17 cellular contexts compared by ENCODE assay signal in genomic region chr1:5973771-5974170, GRCh38. TPM values are rescaled to one million over a fixed set of nuclear protein-coding genes. Genes with fewer than 3 reads are reported as not detected.
DNase-seq lines count a peak whose midpoint lies in the region; ATAC-seq and TF ChIP-seq lines count a peak whose summit lies in the region.
"Had no signal": no experiment of that assay in that cellular context is flagged by ENCODE, and none has a peak within 500 bp of the region (broad histone marks: within the 10 kb centered on the region; RNA-seq: fewer than 3 reads in every experiment).

No MANE protein-coding gene starts in this region.

- peaks cover 6% of the 10 kb centered on the region for H4K20me1 ChIP-seq in neural progenitor cell (ENCODE audit: low read depth)

- H3K36me3 Mint-ChIP-seq in neural progenitor cell: peaks cover 21% of the 10 kb centered on the region

- DNase-seq in AG09309 (ENCODE audit: low read depth): no peak
- DNase-seq in Jurkat, Clone E6-1 (ENCODE audit: low read depth, low spot score): peak; percentile 71
- peak; percentile 47 to 85 (median 78) for DNase-seq in dorsolateral prefrontal cortex
- peak; percentile 41 for DNase-seq in neural progenitor cell (ENCODE audit: low spot score)
- no peak for DNase-seq in activated naive CD4-positive, alpha-beta T cell (lab: John Stamatoyannopoulos, UW)
- DNase-seq in NCI-H2171 treated with DMSO at 0.1 percent for 48 hours (lab: John Stamatoyannopoulos, UW): no peak
- no peak for DNase-seq in DMS 273 treated with DMSO at 0.1 percent for 48 hours (lab: John Stamatoyannopoulos, UW)
- DNase-seq: activated naive CD8-positive, alpha-beta T cell treated with anti-CD3 and anti-CD28 coated beads, Interleukin-2, amount 50 U/mL, for 24 hours; activated T-cell treated with anti-CD3 and anti-CD28 coated beads, Interleukin-2, amount 50 U/mL, for 4 hours; dermis blood vessel endothelial cell; NCI-H1436 treated with DMSO at 0.1 percent for 48 hours; NCI-H510A had no signal

- no peak overlapping the region for H3K9ac ChIP-seq in neural progenitor cell

- H3F3A ChIP-seq in neural progenitor cell (ENCODE audit: low read depth): no peaks in the 10 kb centered on the region

- no peak overlapping the region for H3K27ac Mint-ChIP-seq in neural progenitor cell
- H3K27ac Mint-ChIP-seq: activated naive CD8-positive, alpha-beta T cell treated with anti-CD3 and anti-CD28 coated beads, Interleukin-2, amount 50 U/mL, for 24 hours; progenitor cell of endocrine pancreas; stimulated activated naive CD8-positive, alpha-beta T cell treated with anti-CD3 and anti-CD28 coated beads, Interleukin-15, Interleukin-2, amounts not matched to agents 100 ng/mL and 50 ng/mL, for 24 hours had no signal

- no peaks in the 10 kb centered on the region for H3K79me2 ChIP-seq in neural progenitor cell (ENCODE audit: low read depth)

- H3K4me1 ChIP-seq in neural progenitor cell: no peaks in the 10 kb centered on the region
- H3K4me1 ChIP-seq: vagina had no signal

- H3K4me2 ChIP-seq in neural progenitor cell: no peak overlapping the region

- intact Hi-C loops in dorsolateral prefrontal cortex (cut with DNase I): loop anchor here (2.0 to 10.0 kb wide), 7 partner anchors 229 to 1319 kb away; partner anchors contain the start of gene AJAP1 (in 1 of the 2)

- peaks cover 8% of the 10 kb centered on the region for H3K27me3 Mint-ChIP-seq in neural progenitor cell (ENCODE audit: insufficient read depth, low read depth)
- H3K27me3 Mint-ChIP-seq: activated naive CD8-positive, alpha-beta T cell treated with anti-CD3 and anti-CD28 coated beads, Interleukin-2, amount 50 U/mL, for 24 hours; stimulated activated naive CD8-positive, alpha-beta T cell treated with anti-CD3 and anti-CD28 coated beads, Interleukin-15, Interleukin-2, amounts not matched to agents 100 ng/mL and 50 ng/mL, for 24 hours had no signal

- H3K27me3 ChIP-seq in dorsolateral prefrontal cortex: no peaks in the 10 kb centered on the region
- H3K27me3 ChIP-seq in neural progenitor cell: no peaks in the 10 kb centered on the region
- H3K27me3 ChIP-seq: heart left ventricle, vagina had no signal

- H3K9me3 ChIP-seq in neural progenitor cell (ENCODE audit: low read depth): no peaks in the 10 kb centered on the region
- H3K9me3 ChIP-seq: heart left ventricle, vagina had no signal

- no peak overlapping the region for H2AFZ ChIP-seq in neural progenitor cell (replicated peaks)

- ATAC-seq in GM21367 (IDR thresholded peaks at IDR 0.05; ENCODE audit: unreplicated experiment): no peak
- ATAC-seq: activated naive CD8-positive, alpha-beta T cell treated with anti-CD3 and anti-CD28 coated beads, Interleukin-2, amount 50 U/mL, for 24 hours; activated T-cell treated with anti-CD3 and anti-CD28 coated beads, Interleukin-2, amount 50 U/mL, for 4 hours; heart left ventricle had no signal

- H3K36me3 ChIP-seq in neural progenitor cell: no peaks in the 10 kb centered on the region

- H3K9me3 Mint-ChIP-seq in neural progenitor cell: peaks cover 3% of the 10 kb centered on the region
- H3K9me3 Mint-ChIP-seq: activated naive CD8-positive, alpha-beta T cell treated with anti-CD3 and anti-CD28 coated beads, Interleukin-2, amount 50 U/mL, for 24 hours; activated T-cell treated with anti-CD3 and anti-CD28 coated beads, Interleukin-2, amount 50 U/mL, for 4 hours; stimulated activated naive CD8-positive, alpha-beta T cell treated with anti-CD3 and anti-CD28 coated beads, Interleukin-15, Interleukin-2, amounts not matched to agents 100 ng/mL and 50 ng/mL, for 24 hours had no signal

- H3K27ac ChIP-seq in dorsolateral prefrontal cortex (peak overlapping the region in 52 of 59 donors; percentile 1 to 79 (median 52)), neural progenitor cell (no peak overlapping the region)
- H3K27ac ChIP-seq: heart left ventricle, vagina had no signal

- peaks cover 6% of the 10 kb centered on the region for H3K4me1 Mint-ChIP-seq in neural progenitor cell

- TF ChIP-seq CTCF in AG09309 (IDR thresholded peaks at IDR 0.05; ENCODE audit: control insufficient read depth, insufficient read depth, low read depth, low read length, missing control alignments): peak; percentile 19
- TF ChIP-seq CTCF in dorsolateral prefrontal cortex (IDR thresholded peaks at IDR 0.05 in 54 of 56, conservative IDR thresholded peaks at IDR 0.05 in 2 of 56; ENCODE audit: low read depth in 1 of 56, partially characterized antibody in 56 of 56): peak in 54 of 56 donors; percentile 39 to 84 (median 65)
- no peak for TF ChIP-seq CTCF in neural progenitor cell (IDR thresholded peaks at IDR 0.05)

- H3K4me3 Mint-ChIP-seq in neural progenitor cell: no peak overlapping the region
- H3K4me3 Mint-ChIP-seq: activated naive CD8-positive, alpha-beta T cell treated with anti-CD3 and anti-CD28 coated beads, Interleukin-2, amount 50 U/mL, for 24 hours; activated T-cell treated with anti-CD3 and anti-CD28 coated beads, Interleukin-2, amount 50 U/mL, for 4 hours; stimulated activated naive CD8-positive, alpha-beta T cell treated with anti-CD3 and anti-CD28 coated beads, Interleukin-15, Interleukin-2, amounts not matched to agents 100 ng/mL and 50 ng/mL, for 24 hours had no signal

- H3K4me3 ChIP-seq in AG09309 (ENCODE audit: control insufficient read depth, low read depth, low read length) (no peak overlapping the region), dorsolateral prefrontal cortex (no peak overlapping the region), neural progenitor cell (no peak overlapping the region)
- H3K4me3 ChIP-seq in Jurkat, Clone E6-1 (ENCODE audit: low read length): no peak overlapping the region
- H3K4me3 ChIP-seq: heart left ventricle, vagina had no signal

RNA-seq across cellular contexts. Expression of gene NPHP4, which starts 18.5 kb away (rescaled TPM):
- polyA plus RNA-seq in Jurkat, Clone E6-1 (2012; ENCODE audit: insufficient read depth, insufficient read length): 30.0 TPM
- total RNA-seq in dorsolateral prefrontal cortex (10 to 100 TPM; 19.7 to 55.4 (median 34.0) TPM), neural progenitor cell (ENCODE audit: low replicate concordance) (8.9 and 13.0 TPM in 2 replicates)

Comparison
In these comparisons a context has a peak if more than half of its experiments do, and no peak if none do; other contexts are left out.
1. DNase-seq: peak in Jurkat, Clone E6-1 (single experiment), dorsolateral prefrontal cortex (10 of 10) and neural progenitor cell (single experiment); none in AG09309 (single experiment), activated naive CD4-positive, alpha-beta T cell (0 of 4), NCI-H2171 treated with DMSO at 0.1 percent for 48 hours (single experiment) and DMS 273 treated with DMSO at 0.1 percent for 48 hours (single experiment).